1 cellular context compared by ENCODE assay signal in the genomic region with DNA sequence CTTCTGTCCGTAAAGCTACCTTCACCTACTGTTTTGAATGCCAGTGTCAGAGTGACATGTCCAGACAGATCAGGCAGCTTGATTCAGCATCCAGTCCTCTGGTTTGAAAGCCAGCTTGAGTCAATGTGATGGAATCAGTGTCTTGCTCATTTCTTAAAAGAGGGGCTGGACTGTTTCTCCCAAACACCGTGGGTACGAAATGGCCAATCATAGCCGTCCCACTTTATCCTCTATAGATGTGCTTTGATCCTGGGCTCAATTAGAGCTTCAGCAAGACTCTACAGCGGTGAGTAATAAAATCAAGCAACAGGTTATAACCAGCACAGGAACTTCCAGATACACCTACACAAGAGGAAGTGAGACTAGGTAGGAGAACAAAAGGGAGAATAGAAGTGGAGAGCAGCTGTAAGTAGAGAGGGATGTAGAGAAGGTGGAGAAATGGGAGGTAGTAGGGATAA.
TF ChIP-seq lines count a peak whose summit lies in the region.

No MANE protein-coding gene starts in this region.

TF ChIP-seq in H1, 55 proteins besides CTCF, POLR2A, EP300 and RAD21:
- no peak for TF ChIP-seq RBBP5 (IDR thresholded peaks at IDR 0.05; ENCODE audit: borderline replicate concordance, low read depth, low read length)
- TF ChIP-seq FOSL1 (IDR thresholded peaks at IDR 0.05; ENCODE audit: insufficient read depth, low read depth, low read length): no peak
- no peak for TF ChIP-seq CREB1 (IDR thresholded peaks at IDR 0.05)
- no peak for TF ChIP-seq EZH2 (IDR thresholded peaks at IDR 0.05; ENCODE audit: low read depth, low read length, severe bottlenecking)
- TF ChIP-seq BRCA1 (IDR thresholded peaks at IDR 0.05; ENCODE audit: low read depth, low read length): no peak
- TF ChIP-seq, protein P1, sequence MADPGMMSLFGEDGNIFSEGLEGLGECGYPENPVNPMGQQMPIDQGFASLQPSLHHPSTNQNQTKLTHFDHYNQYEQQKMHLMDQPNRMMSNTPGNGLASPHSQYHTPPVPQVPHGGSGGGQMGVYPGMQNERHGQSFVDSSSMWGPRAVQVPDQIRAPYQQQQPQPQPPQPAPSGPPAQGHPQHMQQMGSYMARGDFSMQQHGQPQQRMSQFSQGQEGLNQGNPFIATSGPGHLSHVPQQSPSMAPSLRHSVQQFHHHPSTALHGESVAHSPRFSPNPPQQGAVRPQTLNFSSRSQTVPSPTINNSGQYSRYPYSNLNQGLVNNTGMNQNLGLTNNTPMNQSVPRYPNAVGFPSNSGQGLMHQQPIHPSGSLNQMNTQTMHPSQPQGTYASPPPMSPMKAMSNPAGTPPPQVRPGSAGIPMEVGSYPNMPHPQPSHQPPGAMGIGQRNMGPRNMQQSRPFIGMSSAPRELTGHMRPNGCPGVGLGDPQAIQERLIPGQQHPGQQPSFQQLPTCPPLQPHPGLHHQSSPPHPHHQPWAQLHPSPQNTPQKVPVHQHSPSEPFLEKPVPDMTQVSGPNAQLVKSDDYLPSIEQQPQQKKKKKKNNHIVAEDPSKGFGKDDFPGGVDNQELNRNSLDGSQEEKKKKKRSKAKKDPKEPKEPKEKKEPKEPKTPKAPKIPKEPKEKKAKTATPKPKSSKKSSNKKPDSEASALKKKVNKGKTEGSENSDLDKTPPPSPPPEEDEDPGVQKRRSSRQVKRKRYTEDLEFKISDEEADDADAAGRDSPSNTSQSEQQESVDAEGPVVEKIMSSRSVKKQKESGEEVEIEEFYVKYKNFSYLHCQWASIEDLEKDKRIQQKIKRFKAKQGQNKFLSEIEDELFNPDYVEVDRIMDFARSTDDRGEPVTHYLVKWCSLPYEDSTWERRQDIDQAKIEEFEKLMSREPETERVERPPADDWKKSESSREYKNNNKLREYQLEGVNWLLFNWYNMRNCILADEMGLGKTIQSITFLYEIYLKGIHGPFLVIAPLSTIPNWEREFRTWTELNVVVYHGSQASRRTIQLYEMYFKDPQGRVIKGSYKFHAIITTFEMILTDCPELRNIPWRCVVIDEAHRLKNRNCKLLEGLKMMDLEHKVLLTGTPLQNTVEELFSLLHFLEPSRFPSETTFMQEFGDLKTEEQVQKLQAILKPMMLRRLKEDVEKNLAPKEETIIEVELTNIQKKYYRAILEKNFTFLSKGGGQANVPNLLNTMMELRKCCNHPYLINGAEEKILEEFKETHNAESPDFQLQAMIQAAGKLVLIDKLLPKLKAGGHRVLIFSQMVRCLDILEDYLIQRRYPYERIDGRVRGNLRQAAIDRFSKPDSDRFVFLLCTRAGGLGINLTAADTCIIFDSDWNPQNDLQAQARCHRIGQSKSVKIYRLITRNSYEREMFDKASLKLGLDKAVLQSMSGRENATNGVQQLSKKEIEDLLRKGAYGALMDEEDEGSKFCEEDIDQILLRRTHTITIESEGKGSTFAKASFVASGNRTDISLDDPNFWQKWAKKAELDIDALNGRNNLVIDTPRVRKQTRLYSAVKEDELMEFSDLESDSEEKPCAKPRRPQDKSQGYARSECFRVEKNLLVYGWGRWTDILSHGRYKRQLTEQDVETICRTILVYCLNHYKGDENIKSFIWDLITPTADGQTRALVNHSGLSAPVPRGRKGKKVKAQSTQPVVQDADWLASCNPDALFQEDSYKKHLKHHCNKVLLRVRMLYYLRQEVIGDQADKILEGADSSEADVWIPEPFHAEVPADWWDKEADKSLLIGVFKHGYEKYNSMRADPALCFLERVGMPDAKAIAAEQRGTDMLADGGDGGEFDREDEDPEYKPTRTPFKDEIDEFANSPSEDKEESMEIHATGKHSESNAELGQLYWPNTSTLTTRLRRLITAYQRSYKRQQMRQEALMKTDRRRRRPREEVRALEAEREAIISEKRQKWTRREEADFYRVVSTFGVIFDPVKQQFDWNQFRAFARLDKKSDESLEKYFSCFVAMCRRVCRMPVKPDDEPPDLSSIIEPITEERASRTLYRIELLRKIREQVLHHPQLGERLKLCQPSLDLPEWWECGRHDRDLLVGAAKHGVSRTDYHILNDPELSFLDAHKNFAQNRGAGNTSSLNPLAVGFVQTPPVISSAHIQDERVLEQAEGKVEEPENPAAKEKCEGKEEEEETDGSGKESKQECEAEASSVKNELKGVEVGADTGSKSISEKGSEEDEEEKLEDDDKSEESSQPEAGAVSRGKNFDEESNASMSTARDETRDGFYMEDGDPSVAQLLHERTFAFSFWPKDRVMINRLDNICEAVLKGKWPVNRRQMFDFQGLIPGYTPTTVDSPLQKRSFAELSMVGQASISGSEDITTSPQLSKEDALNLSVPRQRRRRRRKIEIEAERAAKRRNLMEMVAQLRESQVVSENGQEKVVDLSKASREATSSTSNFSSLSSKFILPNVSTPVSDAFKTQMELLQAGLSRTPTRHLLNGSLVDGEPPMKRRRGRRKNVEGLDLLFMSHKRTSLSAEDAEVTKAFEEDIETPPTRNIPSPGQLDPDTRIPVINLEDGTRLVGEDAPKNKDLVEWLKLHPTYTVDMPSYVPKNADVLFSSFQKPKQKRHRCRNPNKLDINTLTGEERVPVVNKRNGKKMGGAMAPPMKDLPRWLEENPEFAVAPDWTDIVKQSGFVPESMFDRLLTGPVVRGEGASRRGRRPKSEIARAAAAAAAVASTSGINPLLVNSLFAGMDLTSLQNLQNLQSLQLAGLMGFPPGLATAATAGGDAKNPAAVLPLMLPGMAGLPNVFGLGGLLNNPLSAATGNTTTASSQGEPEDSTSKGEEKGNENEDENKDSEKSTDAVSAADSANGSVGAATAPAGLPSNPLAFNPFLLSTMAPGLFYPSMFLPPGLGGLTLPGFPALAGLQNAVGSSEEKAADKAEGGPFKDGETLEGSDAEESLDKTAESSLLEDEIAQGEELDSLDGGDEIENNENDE (IDR thresholded peaks at IDR 0.05; ENCODE audit: insufficient replicate concordance, low read length): no peak
- no peak for TF ChIP-seq TCF12 (IDR thresholded peaks at IDR 0.05; ENCODE audit: low read depth, low read length)
- TF ChIP-seq KDM1A (IDR thresholded peaks at IDR 0.05; ENCODE audit: borderline replicate concordance, low read length): no peak
- TF ChIP-seq SUZ12 (IDR thresholded peaks at IDR 0.05; ENCODE audit: low read length): no peak
- TF ChIP-seq SP4 (IDR thresholded peaks at IDR 0.05; ENCODE audit: low read length): no peak
- TF ChIP-seq CHD1 (IDR thresholded peaks at IDR 0.05; ENCODE audit: low read depth, low read length): no peak
- no peak for TF ChIP-seq NRF1 (IDR thresholded peaks at IDR 0.05; ENCODE audit: low read depth, low read length)
- TF ChIP-seq EGR1 (IDR thresholded peaks at IDR 0.05; ENCODE audit: borderline replicate concordance, low read depth, low read length): no peak
- TF ChIP-seq TAF7 (optimal IDR thresholded peaks at IDR 0.05; ENCODE audit: borderline replicate concordance, low read depth, low read length): no peak
- no peak for TF ChIP-seq SIN3A (conservative IDR thresholded peaks at IDR 0.05 in 1 of 2, IDR thresholded peaks at IDR 0.05 in 1 of 2; ENCODE audit: low read depth in 1 of 2, low read length in 2 of 2)
- TF ChIP-seq ZNF274 (IDR thresholded peaks at IDR 0.05; ENCODE audit: borderline replicate concordance, extremely low read depth, low read length): no peak
- TF ChIP-seq BACH1 (IDR thresholded peaks at IDR 0.05; ENCODE audit: low read length): no peak
- TF ChIP-seq CHD2 (IDR thresholded peaks at IDR 0.05; ENCODE audit: low read length): no peak
- no peak for TF ChIP-seq SAP30 (IDR thresholded peaks at IDR 0.05; ENCODE audit: insufficient read depth, insufficient replicate concordance, low read length)
- no peak for TF ChIP-seq TEAD4 (IDR thresholded peaks at IDR 0.05; ENCODE audit: low read depth, low read length)
